In the genomic region with DNA sequence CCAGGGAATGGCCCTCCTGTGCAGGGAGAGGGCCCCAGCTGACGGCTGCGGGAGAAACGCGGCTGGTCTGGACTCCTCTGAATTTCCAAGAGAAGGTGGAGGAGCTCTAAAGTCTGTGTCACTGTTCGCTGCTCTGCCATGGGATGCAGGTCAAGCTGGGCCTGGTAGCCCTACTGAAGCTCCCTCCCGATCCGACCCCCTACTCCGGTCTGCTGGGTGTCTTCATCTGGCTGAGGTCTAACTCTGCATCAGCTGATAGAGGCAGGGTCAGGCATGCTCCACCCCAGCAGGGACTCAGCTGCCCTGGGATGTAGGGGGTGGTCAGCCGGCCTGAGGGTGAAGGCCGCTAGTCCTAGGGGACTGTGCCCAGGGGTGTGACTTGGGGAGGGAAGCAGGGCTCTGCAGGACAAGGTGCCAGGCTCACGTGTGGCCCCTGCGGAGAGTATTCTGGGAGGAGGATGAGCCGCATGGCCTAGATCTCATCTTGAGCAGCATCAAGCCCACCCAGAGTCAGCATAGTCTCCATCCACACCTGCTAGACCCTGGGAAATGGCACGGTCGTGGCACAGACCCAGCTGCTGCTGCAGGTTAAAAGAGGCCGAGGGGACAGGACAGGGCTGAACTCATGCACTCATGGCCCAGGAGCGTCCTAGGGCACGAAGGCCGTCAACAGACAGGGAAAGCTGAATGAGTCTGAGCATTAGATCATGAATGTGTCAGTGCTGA, we compare ENCODE assay signal across 9 cellular contexts. TPM values are rescaled to one million over a fixed set of nuclear protein-coding genes. Genes with fewer than 3 reads are reported as not detected.
DNase-seq lines count a peak whose midpoint lies in the region; ATAC-seq and TF ChIP-seq lines count a peak whose summit lies in the region.
"Had no signal": no experiment of that assay in that cellular context is flagged by ENCODE, and none has a peak within 500 bp of the region (broad histone marks: within the 10 kb centered on the region; RNA-seq: fewer than 3 reads in every experiment).

No MANE protein-coding gene starts in this region.

- CTCF ChIA-PET in HCT116 (lab: Charles Lee), result no interaction called here
- CTCF ChIA-PET in activated CD8-positive, alpha-beta memory T cell treated with anti-CD3 and anti-CD28 coated beads, Interleukin-2, amount 10 ng/mL, durations not matched to agents 7 days and 5 days (lab: Charles Lee), result no interaction called here

- TF ChIP-seq CTCF in HCT116 (IDR thresholded peaks at IDR 0.05 in 2 of 3, conservative IDR thresholded peaks at IDR 0.05 in 1 of 3; ENCODE audit: borderline replicate concordance in 1 of 3, insufficient read depth in 1 of 3, low read depth in 2 of 3, low read length in 2 of 3), result no peak
- TF ChIP-seq CTCF in astrocyte of the cerebellum (IDR thresholded peaks at IDR 0.05; ENCODE audit: low read depth, low read length, missing control alignments), result no peak

- H3K79me2 ChIP-seq in HCT116 (ENCODE audit: insufficient read depth, low read length), result peaks cover 21% of the 10 kb centered on the region

- H3K9ac ChIP-seq in HCT116 (ENCODE audit: low read length), result peak overlapping the region; percentile 88

- H3K36me3 Mint-ChIP-seq in immature natural killer cell, result no peaks in the 10 kb centered on the region
- H3K36me3 Mint-ChIP-seq in activated CD8-positive, alpha-beta memory T cell treated with anti-CD3 and anti-CD28 coated beads, Interleukin-2, amount 10 ng/mL, durations not matched to agents 7 days and 5 days, result no peaks in the 10 kb centered on the region
- H3K36me3 Mint-ChIP-seq: activated naive CD4-positive, alpha-beta T cell treated with anti-CD3 and anti-CD28 coated beads, Interleukin-2, amount 50 U/mL, for 24 hours had no signal

- H3K27ac ChIP-seq in HCT116 (ENCODE audit: low read depth, low read length) (peak overlapping the region; percentile 86), skin epidermis (peak overlapping the region in 17 of 21 experiments; percentile 17 to 98 (median 92))

- POLR2A ChIA-PET in HCT116 (lab: Charles Lee), result interaction anchor here (1.5 kb wide), 1 partner anchor 14 kb away, joined by 5 read pairs; no protein-coding TSS in a partner anchor

- peaks cover 5% of the 10 kb centered on the region in 2 experiments; a peak in 2 of 4 replicates for H3K36me3 ChIP-seq in HCT116 (ENCODE audit: control insufficient read depth in 1 of 2, insufficient read depth in 2 of 2, low read length in 2 of 2)

- H3K27me3 ChIP-seq in HCT116 (ENCODE audit: insufficient read depth, low read length), result no peaks in the 10 kb centered on the region

- H3K4me3 ChIP-seq in HCT116 (replicated peaks in 1 of 2; ENCODE audit: low read depth in 1 of 2, low read length in 2 of 2), result peak overlapping the region; percentile 77 to 91
- peak overlapping the region; percentile 79 for H3K4me3 ChIP-seq in astrocyte of the cerebellum (ENCODE audit: low read depth, low read length)
- peak overlapping the region; percentile 77 to 95 (median 86) for H3K4me3 ChIP-seq in skin epidermis

- H3K9me3 ChIP-seq in HCT116 (ENCODE audit: control insufficient read depth in 1 of 2, insufficient read depth in 1 of 2, low read depth in 1 of 2, low read length in 2 of 2), result no peaks in the 10 kb centered on the region

- H3K4me1 ChIP-seq in HCT116 (ENCODE audit: control insufficient read depth in 1 of 2, insufficient read depth in 2 of 2, low read length in 2 of 2), result peaks cover 27 to 41% of the 10 kb centered on the region in 2 experiments

- DNase-seq in HCT116 (ENCODE audit: low read depth, low spot score) (no peak), astrocyte of the cerebellum (ENCODE audit: low read depth) (no peak), immature natural killer cell (no peak), GM03348 (ENCODE audit: low spot score) (no peak), HK-2 (ENCODE audit: unreplicated experiment) (no peak)
- DNase-seq in activated CD8-positive, alpha-beta memory T cell treated with anti-CD3 and anti-CD28 coated beads, Interleukin-2, amount 10 ng/mL, durations not matched to agents 7 days and 5 days, result no peak

- intact Hi-C loops in HCT116 (cut with micrococcal nuclease), result loop anchor here (10.0 kb wide), 1 partner anchor 1558 kb away; a partner anchor contains a TSS

- no peak for TF ChIP-seq RAD21 in HCT116 (IDR thresholded peaks at IDR 0.05; ENCODE audit: low read depth)

- no peak for TF ChIP-seq POLR2A in HCT116 (IDR thresholded peaks at IDR 0.05; ENCODE audit: borderline replicate concordance, extremely low read depth, insufficient read depth, insufficient read length)

- peak overlapping the region; percentile 82 to 94 (median 88) for H3K4me3 Mint-ChIP-seq in immature natural killer cell
- no peak overlapping the region for H3K4me3 Mint-ChIP-seq in activated CD8-positive, alpha-beta memory T cell treated with anti-CD3 and anti-CD28 coated beads, Interleukin-2, amount 10 ng/mL, durations not matched to agents 7 days and 5 days

- in situ Hi-C loops in astrocyte of the cerebellum (cut with HindIII; ENCODE audit: low sequenced_read_pairs), result no loop called here

- no TSS peak for BruUV-seq in HCT116 (replicated peaks; lab: Mats Ljungman, UMichigan)

- H2AFZ ChIP-seq in HCT116 (ENCODE audit: low read depth, low read length, poor library complexity, severe bottlenecking), result no peak overlapping the region

- no peaks in the 10 kb centered on the region for H3K9me2 ChIP-seq in HCT116 (ENCODE audit: insufficient read depth)

- H3K9me3 Mint-ChIP-seq in immature natural killer cell, result peaks cover 0 to 1% (median 0%) of the 10 kb centered on the region in 6 donors
- H3K9me3 Mint-ChIP-seq in activated CD8-positive, alpha-beta memory T cell treated with anti-CD3 and anti-CD28 coated beads, Interleukin-2, amount 10 ng/mL, durations not matched to agents 7 days and 5 days (ENCODE audit: low read depth), result no peaks in the 10 kb centered on the region
- H3K9me3 Mint-ChIP-seq: activated naive CD4-positive, alpha-beta T cell treated with anti-CD3 and anti-CD28 coated beads, Interleukin-2, amount 50 U/mL, for 24 hours had no signal

- RAD21 ChIA-PET in HCT116 (lab: Charles Lee; ENCODE audit: low non-redundant PET in 1 of 2, low total read pairs in 2 of 2, uncharacterized antibody in 2 of 2, unreplicated experiment in 2 of 2), result no interaction called here

- peaks cover 0 to 6% (median 2%) of the 10 kb centered on the region in 3 donors for H3K27me3 Mint-ChIP-seq in immature natural killer cell (ENCODE audit: low read depth in 3 of 3)
- peaks cover 22% of the 10 kb centered on the region for H3K27me3 Mint-ChIP-seq in activated CD8-positive, alpha-beta memory T cell treated with anti-CD3 and anti-CD28 coated beads, Interleukin-2, amount 10 ng/mL, durations not matched to agents 7 days and 5 days

- H3K4me1 Mint-ChIP-seq in immature natural killer cell, result peaks cover 10 to 11% of the 10 kb centered on the region in 2 donors
- peaks cover 3% of the 10 kb centered on the region for H3K4me1 Mint-ChIP-seq in activated CD8-positive, alpha-beta memory T cell treated with anti-CD3 and anti-CD28 coated beads, Interleukin-2, amount 10 ng/mL, durations not matched to agents 7 days and 5 days

- peak overlapping the region in 2 of 6 donors; percentile 38 to 75 for H3K27ac Mint-ChIP-seq in immature natural killer cell
- H3K27ac Mint-ChIP-seq in activated CD8-positive, alpha-beta memory T cell treated with anti-CD3 and anti-CD28 coated beads, Interleukin-2, amount 10 ng/mL, durations not matched to agents 7 days and 5 days, result no peak overlapping the region
- H3K27ac Mint-ChIP-seq: activated naive CD4-positive, alpha-beta T cell treated with anti-CD3 and anti-CD28 coated beads, Interleukin-2, amount 50 U/mL, for 24 hours had no signal

- no peaks in the 10 kb centered on the region for H4K20me1 ChIP-seq in HCT116 (ENCODE audit: insufficient read depth)

- ATAC-seq in HCT116, result no peak
- no peak for ATAC-seq in activated CD8-positive, alpha-beta memory T cell treated with anti-CD3 and anti-CD28 coated beads, Interleukin-2, amount 10 ng/mL, durations not matched to agents 7 days and 5 days
- no peak for ATAC-seq in GM21367 (IDR thresholded peaks at IDR 0.05; ENCODE audit: unreplicated experiment)

- H3K4me2 ChIP-seq in HCT116 (ENCODE audit: low read length), result peak overlapping the region; percentile 97

RNA-seq across cellular contexts. Expression of a gene that starts 1.4 kb away (rescaled TPM):
- total RNA-seq in HCT116 (2021; ENCODE audit: unreplicated experiment), result 181 TPM
- polyA plus RNA-seq in HCT116 (2012), result 265 and 338 TPM in 2 replicates
- 100 to 1,000 TPM in 2 of 3 donors, 10 to 100 TPM in 1; 60.0 to 290 (median 289) TPM for polyA plus RNA-seq in immature natural killer cell
- total RNA-seq in activated CD8-positive, alpha-beta memory T cell treated with anti-CD3 and anti-CD28 coated beads, Interleukin-2, amount 10 ng/mL, durations not matched to agents 7 days and 5 days, result under 1 TPM; 0.47 to 0.61 TPM

RNA-seq across cellular contexts. Expression of a gene that starts 30.6 kb away (rescaled TPM):
- total RNA-seq in HCT116 (2021; ENCODE audit: unreplicated experiment), result not detected
- not detected in 2 replicates for polyA plus RNA-seq in HCT116 (2012)
- polyA plus RNA-seq in immature natural killer cell, result not detected
- total RNA-seq in activated CD8-positive, alpha-beta memory T cell treated with anti-CD3 and anti-CD28 coated beads, Interleukin-2, amount 10 ng/mL, durations not matched to agents 7 days and 5 days, result not detected

RNA-seq across cellular contexts. Expression of a gene that starts 52.5 kb away (rescaled TPM):
- total RNA-seq in HCT116 (2021; ENCODE audit: unreplicated experiment), result not detected
- polyA plus RNA-seq in HCT116 (2012), result not detected in 2 replicates
- polyA plus RNA-seq in immature natural killer cell, result not detected
- not detected for total RNA-seq in activated CD8-positive, alpha-beta memory T cell treated with anti-CD3 and anti-CD28 coated beads, Interleukin-2, amount 10 ng/mL, durations not matched to agents 7 days and 5 days

Comparison
In these comparisons a context has a peak if more than half of its experiments do, and no peak if none do; other contexts are left out.
1. RNA of a gene that starts 1.4 kb away (total RNA-seq): 181 TPM in HCT116 (single experiment); 0.47 to 0.61 TPM in activated CD8-positive, alpha-beta memory T cell treated with anti-CD3 and anti-CD28 coated beads, Interleukin-2, amount 10 ng/mL, durations not matched to agents 7 days and 5 days; every median in the first group is over 100 times any median in the second.
2. Peak in every context shown above with its lines, with median percentiles within 50 percentile points of each other: H3K4me3 ChIP-seq.